ENCODE assay signal across 17 cellular contexts in genomic region chr6:157434349-157435016, GRCh38. TPM values are rescaled to one million over a fixed set of nuclear protein-coding genes. Genes with fewer than 3 reads are reported as not detected.
DNase-seq lines count a peak whose midpoint lies in the region; ATAC-seq and TF ChIP-seq lines count a peak whose summit lies in the region.
"Had no signal": no experiment of that assay in that cellular context is flagged by ENCODE, and none has a peak within 500 bp of the region (broad histone marks: within the 10 kb centered on the region; RNA-seq: fewer than 3 reads in every experiment).

No MANE protein-coding gene starts in this region.

- H3K4me3 Mint-ChIP-seq in naive B cell, result no peak overlapping the region
- no peak overlapping the region for H3K4me3 Mint-ChIP-seq in T-helper 17 cell
- H3K4me3 Mint-ChIP-seq: CD4-positive, CD25-positive, alpha-beta regulatory T cell had no signal

- H3K36me3 ChIP-seq in heart right ventricle, result no peaks in the 10 kb centered on the region
- no peaks in the 10 kb centered on the region for H3K36me3 ChIP-seq in transverse colon
- no peaks in the 10 kb centered on the region for H3K36me3 ChIP-seq in MM.1S (replicated peaks; ENCODE audit: insufficient read depth, low read length)
- H3K36me3 ChIP-seq: lower lobe of right lung had no signal

- in situ Hi-C loops in transverse colon (cut with MboI; ENCODE audit: low pct_ligation_motif_present in 1 of 4, low pct_unique_long_range_greater_than_20kb in 1 of 4, low sequenced_read_pairs in 3 of 4), result no loop called here

- no peaks in the 10 kb centered on the region for H4K20me1 ChIP-seq in MM.1S (ENCODE audit: insufficient read depth, low read length)

- peaks cover 11% of the 10 kb centered on the region; the same call in 1 of the 2 replicates for H3K79me2 ChIP-seq in MM.1S (ENCODE audit: low read length)

- H3K27me3 ChIP-seq in heart right ventricle (no peaks in the 10 kb centered on the region), transverse colon (no peaks in the 10 kb centered on the region), MM.1S (replicated peaks; ENCODE audit: insufficient read depth, low read length) (no peaks in the 10 kb centered on the region)

- peak overlapping the region in 4 of 6 donors; percentile 19 to 34 (median 32) for H3K27ac Mint-ChIP-seq in naive B cell
- no peak overlapping the region for H3K27ac Mint-ChIP-seq in T-helper 17 cell
- H3K27ac Mint-ChIP-seq: CD4-positive, CD25-positive, alpha-beta regulatory T cell had no signal

- H3K9me3 ChIP-seq in heart right ventricle (no peaks in the 10 kb centered on the region), transverse colon (no peaks in the 10 kb centered on the region), MM.1S (replicated peaks; ENCODE audit: insufficient read depth, low read length) (no peaks in the 10 kb centered on the region), T-helper 17 cell (ENCODE audit: control insufficient read depth, low read length, poor library complexity, severe bottlenecking) (no peaks in the 10 kb centered on the region)
- H3K9me3 ChIP-seq: lower lobe of right lung had no signal

- no peak overlapping the region for H3K9ac ChIP-seq in MM.1S (ENCODE audit: low read length)

- H3K27me3 Mint-ChIP-seq in naive B cell (no peaks in the 10 kb centered on the region), T-helper 17 cell (no peaks in the 10 kb centered on the region)
- H3K27me3 Mint-ChIP-seq: CD4-positive, CD25-positive, alpha-beta regulatory T cell had no signal

- H3K36me3 Mint-ChIP-seq in naive B cell (peaks cover 6 to 14% of the 10 kb centered on the region in 2 donors), T-helper 17 cell (ENCODE audit: low read depth) (peaks cover 4% of the 10 kb centered on the region)
- H3K36me3 Mint-ChIP-seq: CD4-positive, CD25-positive, alpha-beta regulatory T cell had no signal

- H3K4me1 ChIP-seq in heart right ventricle (peaks cover 8 to 93% (median 68%) of the 10 kb centered on the region in 9 donors), transverse colon (peaks cover 5 to 34% (median 11%) of the 10 kb centered on the region in 4 donors), MM.1S (ENCODE audit: low read length) (no peaks in the 10 kb centered on the region)

- no peak overlapping the region for H2AFZ ChIP-seq in MM.1S (ENCODE audit: low read length)

- TF ChIP-seq EP300 in transverse colon (IDR thresholded peaks at IDR 0.05; ENCODE audit: low read depth), result no peak

- intact Hi-C loops in heart right ventricle (cut with DNase I) (loop anchor here in 4 of 10 donors (5.0 to 10.0 kb wide), 3 partner anchors 38 to 110 kb away; partner anchors contain the start of genes ZDHHC14 (in 2 of the 4) and TMEM242 (in 1 of the 4)), transverse colon (cut with DNase I; ENCODE audit: low total_unique reads) (no loop called here)

- ATAC-seq in heart right ventricle, result peak; percentile 34 to 72 (median 56)
- ATAC-seq in naive B cell (ENCODE audit: low read depth in 2 of 2), result no peak
- ATAC-seq in T-helper 17 cell, result no peak

- TF ChIP-seq CTCF in heart right ventricle (IDR thresholded peaks at IDR 0.05), result no peak
- no peak for TF ChIP-seq CTCF in transverse colon (IDR thresholded peaks at IDR 0.05)
- TF ChIP-seq CTCF in MM.1S (IDR thresholded peaks at IDR 0.05; ENCODE audit: low read length), result no peak

- DNase-seq in NCI-H526 treated with DMSO at 0.1 percent for 48 hours (lab: John Stamatoyannopoulos, UW), result peak; percentile 84
- peak; percentile 42 to 48 for DNase-seq in heart right ventricle
- DNase-seq in naive B cell, result no peak
- peak; percentile 29 for DNase-seq in transverse colon
- DNase-seq in MM.1S, result no peak
- DNase-seq in NCI-H1105 treated with DMSO at 0.1 percent for 48 hours (lab: John Stamatoyannopoulos, UW), result no peak
- DNase-seq in T-helper 1 cell, result no peak
- DNase-seq in T-helper 17 cell, result no peak
- DNase-seq: activated CD4-positive, CD25-positive, alpha-beta regulatory T cell; activated T-cell treated with anti-CD3 and anti-CD28 coated beads for 4 hours; CD4-positive, CD25-positive, alpha-beta regulatory T cell; glutamatergic neuron; GOT3; Karpas-422; lower lobe of right lung; NCI-H2171 had no signal

- peaks cover 0 to 3% (median 0%) of the 10 kb centered on the region in 7 donors for H3K9me3 Mint-ChIP-seq in naive B cell
- H3K9me3 Mint-ChIP-seq: CD4-positive, CD25-positive, alpha-beta regulatory T cell had no signal

- 64 to 72% methylated on average over 13 of the region's 13 CpGs for WGBS in heart right ventricle, 2 donors
- 12 to 61% methylated on average over 5 to 13 of the region's 13 CpGs for WGBS in transverse colon (ENCODE audit: low coverage in 1 of 2), 2 donors

- H3K4me3 ChIP-seq in heart right ventricle (no peak overlapping the region), transverse colon (no peak overlapping the region), MM.1S (ENCODE audit: low read length) (no peak overlapping the region)
- H3K4me3 ChIP-seq: lower lobe of right lung, SK-N-MC had no signal

- peak overlapping the region in 9 of 10 donors; percentile 26 to 91 (median 76) for H3K27ac ChIP-seq in heart right ventricle
- H3K27ac ChIP-seq in transverse colon, result peak overlapping the region; percentile 27 to 59 (median 54)
- no peak overlapping the region for H3K27ac ChIP-seq in MM.1S (ENCODE audit: low read length)
- H3K27ac ChIP-seq: lower lobe of right lung, SK-N-MC had no signal

- H3K4me1 Mint-ChIP-seq in naive B cell, result peaks cover 6 to 31% (median 24%) of the 10 kb centered on the region in 3 donors
- peaks cover 8% of the 10 kb centered on the region for H3K4me1 Mint-ChIP-seq in T-helper 17 cell
- H3K4me1 Mint-ChIP-seq: CD4-positive, CD25-positive, alpha-beta regulatory T cell had no signal

- TF ChIP-seq POLR2A in transverse colon (IDR thresholded peaks at IDR 0.05), result no peak

- no peak overlapping the region for H3K4me2 ChIP-seq in MM.1S (ENCODE audit: low read depth, low read length)

- H3K9me2 ChIP-seq in MM.1S (replicated peaks; ENCODE audit: insufficient read depth, low read length), result no peaks in the 10 kb centered on the region

- no peaks in the 10 kb centered on the region for H3F3A ChIP-seq in MM.1S (ENCODE audit: insufficient read depth, low read length)

RNA-seq across cellular contexts. Expression of gene ZDHHC14, which starts 53.5 kb away (rescaled TPM):
- total RNA-seq in heart right ventricle (10 to 100 TPM in 9 of 10 donors, 1 to 10 TPM in 1; 9.1 to 31.2 (median 16.3) TPM), transverse colon (10 to 100 TPM; 10.2 to 16.5 (median 12.5) TPM), T-helper 17 cell (1 to 10 TPM; 3.6 to 5.2 TPM)
- polyA plus RNA-seq in heart right ventricle (1 to 10 TPM; 7.7 to 9.9 TPM), naive B cell (ENCODE audit: low read depth in 6 of 6) (10 to 100 TPM in 1 of 6 donors, 1 to 10 TPM in 5; 1.7 to 10.5 (median 4.1) TPM)

Comparison
In these comparisons a context has a peak if more than half of its experiments do, and no peak if none do; other contexts are left out.
1. DNase-seq: peak in NCI-H526 treated with DMSO at 0.1 percent for 48 hours (single experiment), heart right ventricle (2 of 2) and transverse colon (single experiment); none in naive B cell (single experiment), MM.1S (single experiment), NCI-H1105 treated with DMSO at 0.1 percent for 48 hours (single experiment), T-helper 1 cell (0 of 5) and T-helper 17 cell (0 of 3).
2. ATAC-seq: peak in heart right ventricle (8 of 8); none in naive B cell (0 of 2) and T-helper 17 cell (single experiment).